Comparison of ENCODE assay signal across 8 cellular contexts in genomic region chr20:35226775-35227681, GRCh38. TPM values are rescaled to one million over a fixed set of nuclear protein-coding genes. Genes with fewer than 3 reads are reported as not detected.
DNase-seq lines count a peak whose midpoint lies in the region; ATAC-seq and TF ChIP-seq lines count a peak whose summit lies in the region.

No MANE protein-coding gene starts in this region.

- peaks cover 9% of the 10 kb centered on the region for H3K4me1 Mint-ChIP-seq in activated T-cell treated with anti-CD3 and anti-CD28 coated beads, Interleukin-2, amount 50 U/mL, for 72 hours (ENCODE audit: low read depth)
- peaks cover 11% of the 10 kb centered on the region for H3K4me1 Mint-ChIP-seq in neural crest cell

- no peak for TF ChIP-seq POLR2A in thyroid gland (IDR thresholded peaks at IDR 0.05)

- intact Hi-C loops in thyroid gland (cut with DNase I): no loop called here

- DNase-seq in GM13976 (ENCODE audit: low spot score) (peak; percentile 65), NCI-H69 (lab: John Stamatoyannopoulos, UW) (peak; percentile 78), fibroblast of mammary gland (ENCODE audit: low read depth) (peak; percentile 40), neural crest cell (ENCODE audit: low read depth, low spot score) (peak; percentile 69), thyroid gland (peak; percentile 44 to 58), RKO (ENCODE audit: low spot score) (no peak)
- DNase-seq in activated T-cell treated with anti-CD3 and anti-CD28 coated beads, Interleukin-2, amount 50 U/mL, for 72 hours: peak; percentile 62 to 67

- 16 to 27% methylated on average over 18 to 21 of the region's 91 CpGs for WGBS in thyroid gland, 2 donors

- no peaks in the 10 kb centered on the region for H3K9me3 ChIP-seq in thyroid gland

- no peaks in the 10 kb centered on the region for H3K27me3 ChIP-seq in thyroid gland

- peaks cover 46% of the 10 kb centered on the region for H3K27me3 Mint-ChIP-seq in activated T-cell treated with anti-CD3 and anti-CD28 coated beads, Interleukin-2, amount 50 U/mL, for 72 hours (ENCODE audit: low read depth)
- H3K27me3 Mint-ChIP-seq in neural crest cell (ENCODE audit: low read depth): peaks cover 75% of the 10 kb centered on the region

- peak; percentile 76 to 80 for ATAC-seq in activated T-cell treated with anti-CD3 and anti-CD28 coated beads, Interleukin-2, amount 50 U/mL, for 72 hours (replicated peaks in 1 of 2)
- ATAC-seq in GM18519 (IDR thresholded peaks at IDR 0.05; ENCODE audit: low FRiP score, unreplicated experiment): no peak

- H3K4me1 ChIP-seq in thyroid gland: peaks cover 0 to 5% of the 10 kb centered on the region in 2 donors

- H3K9me3 Mint-ChIP-seq in activated T-cell treated with anti-CD3 and anti-CD28 coated beads, Interleukin-2, amount 50 U/mL, for 72 hours: no peaks in the 10 kb centered on the region
- no peaks in the 10 kb centered on the region for H3K9me3 Mint-ChIP-seq in neural crest cell

- peaks cover 0 to 7% of the 10 kb centered on the region in 2 donors for H3K36me3 Mint-ChIP-seq in activated T-cell treated with anti-CD3 and anti-CD28 coated beads, Interleukin-2, amount 50 U/mL, for 72 hours (ENCODE audit: insufficient read depth in 2 of 2)
- no peaks in the 10 kb centered on the region for H3K36me3 Mint-ChIP-seq in neural crest cell (ENCODE audit: low read depth)

- no peak overlapping the region for H3K27ac ChIP-seq in thyroid gland

- H3K4me3 Mint-ChIP-seq in activated T-cell treated with anti-CD3 and anti-CD28 coated beads, Interleukin-2, amount 50 U/mL, for 72 hours: peak overlapping the region; percentile 71 to 76
- H3K4me3 Mint-ChIP-seq in neural crest cell: peak overlapping the region; percentile 81

- H3K27ac Mint-ChIP-seq in activated T-cell treated with anti-CD3 and anti-CD28 coated beads, Interleukin-2, amount 50 U/mL, for 72 hours: no peak overlapping the region
- H3K27ac Mint-ChIP-seq in neural crest cell (ENCODE audit: unreplicated experiment): no peak overlapping the region

- H3K4me3 ChIP-seq in fibroblast of mammary gland (ENCODE audit: control insufficient read depth, low read depth, low read length) (no peak overlapping the region), thyroid gland (replicated peaks in 1 of 3) (no peak overlapping the region)

- TF ChIP-seq CTCF in GM13976 (IDR thresholded peaks at IDR 0.05; ENCODE audit: borderline replicate concordance, control extremely low read depth, extremely low read depth, insufficient read depth, missing control alignments) (no peak), fibroblast of mammary gland (conservative IDR thresholded peaks at IDR 0.05; ENCODE audit: control insufficient read depth, insufficient read depth, low read depth, low read length) (no peak), neural crest cell (conservative IDR thresholded peaks at IDR 0.05) (no peak), thyroid gland (IDR thresholded peaks at IDR 0.05) (no peak)

- H3K36me3 ChIP-seq in thyroid gland: no peaks in the 10 kb centered on the region

- in situ Hi-C loops in GM13976 (cut with MboI; ENCODE audit: low sequenced_read_pairs, unreplicated experiment): no loop called here

RNA-seq across cellular contexts. Expression of gene MMP24, which starts 0.5 kb away (rescaled TPM):
- not detected for total RNA-seq in activated T-cell treated with anti-CD3 and anti-CD28 coated beads, Interleukin-2, amount 50 U/mL, for 72 hours
- total RNA-seq in neural crest cell: 2.8 and 2.9 TPM in 2 replicates
- 1 to 10 TPM in 1 of 4 donors, under 1 TPM in 3; 0.67 to 1.6 (median 0.92) TPM for total RNA-seq in thyroid gland

RNA-seq across cellular contexts. Expression of gene MMP24OS, which starts 50.9 kb away (rescaled TPM):
- total RNA-seq in activated T-cell treated with anti-CD3 and anti-CD28 coated beads, Interleukin-2, amount 50 U/mL, for 72 hours: 10 to 100 TPM; 41.6 to 44.2 TPM
- total RNA-seq in neural crest cell: 34.0 and 37.8 TPM in 2 replicates
- 10 to 100 TPM; 18.3 to 40.3 (median 28.8) TPM for total RNA-seq in thyroid gland

RNA-seq across cellular contexts. Expression of gene PROCR, which starts 55.2 kb away (rescaled TPM):
- total RNA-seq in activated T-cell treated with anti-CD3 and anti-CD28 coated beads, Interleukin-2, amount 50 U/mL, for 72 hours: 1 to 10 TPM; 1.1 to 1.7 TPM
- total RNA-seq in neural crest cell (not detected in 2 replicates), thyroid gland (10 to 100 TPM; 11.2 to 56.0 (median 37.9) TPM)

RNA-seq across cellular contexts. Expression of gene EIF6, which starts 57.5 kb away (rescaled TPM):
- total RNA-seq in activated T-cell treated with anti-CD3 and anti-CD28 coated beads, Interleukin-2, amount 50 U/mL, for 72 hours: 100 to 1,000 TPM; 127 to 129 TPM
- total RNA-seq in neural crest cell (112 and 116 TPM in 2 replicates), thyroid gland (10 to 100 TPM; 30.3 to 94.2 (median 65.7) TPM)

Comparison
In these comparisons a context has a peak if more than half of its experiments do, and no peak if none do; other contexts are left out.
1. RNA of gene PROCR, which starts 55.2 kb away (total RNA-seq): 11.2 to 56.0 TPM in thyroid gland; 1.1 to 1.7 TPM in activated T-cell treated with anti-CD3 and anti-CD28 coated beads, Interleukin-2, amount 50 U/mL, for 72 hours and not detected in neural crest cell; every median in the first group is over 4 times any median in the second.